17 cellular contexts compared by ENCODE assay signal in the genomic region with DNA sequence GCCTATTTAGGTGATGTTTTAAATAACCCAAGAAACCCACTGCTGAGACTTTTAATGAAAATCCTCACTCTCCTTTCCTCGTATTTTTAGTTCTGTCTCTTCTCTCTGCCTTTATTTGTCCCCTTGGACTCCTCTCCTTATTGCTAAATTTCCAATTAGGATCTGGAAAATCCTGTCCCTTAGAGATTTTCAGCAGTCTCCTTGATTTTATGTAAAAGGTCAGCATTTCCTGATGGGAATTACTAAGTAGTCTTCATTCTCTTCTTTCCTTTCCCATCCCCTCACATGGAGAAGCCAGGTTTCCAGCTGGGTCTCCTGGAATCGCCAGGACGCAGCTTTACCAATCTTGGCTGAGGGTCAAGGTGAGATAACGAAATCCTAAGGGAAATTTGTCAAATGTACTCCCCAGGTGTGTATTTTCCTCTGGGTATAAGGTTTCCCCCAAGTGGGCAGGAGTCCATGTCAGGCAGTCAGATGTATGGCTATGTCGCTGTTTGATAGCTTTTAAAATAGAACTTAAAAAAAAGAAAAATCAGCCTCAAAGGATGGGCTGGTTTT. TPM values are rescaled to one million over a fixed set of nuclear protein-coding genes. Genes with fewer than 3 reads are reported as not detected.
DNase-seq lines count a peak whose midpoint lies in the region; ATAC-seq, FAIRE-seq and TF ChIP-seq lines count a peak whose summit lies in the region.
"Had no signal": no experiment of that assay in that cellular context is flagged by ENCODE, and none has a peak within 500 bp of the region (broad histone marks: within the 10 kb centered on the region; RNA-seq: fewer than 3 reads in every experiment).

No MANE protein-coding gene starts in this region.

- POLR2A ChIA-PET in A673 (lab: Charles Lee; ENCODE audit: low non-redundant PET): interaction anchor here (0.6 kb wide), 1 partner anchor 256 kb away, joined by 11 read pairs; no protein-coding TSS in a partner anchor

- no peak for FAIRE-seq in urothelium cell line (lab: Jason Lieb, UNC)
- FAIRE-seq: H1 had no signal

- intact Hi-C loops in A673 (cut with micrococcal nuclease; ENCODE audit: unreplicated experiment): no loop called here

- no peaks in the 10 kb centered on the region for H4K20me1 ChIP-seq in neural progenitor cell (ENCODE audit: low read depth)

- no peaks in the 10 kb centered on the region for H3K9me3 ChIP-seq in A673 (ENCODE audit: low read depth, low read length, poor library complexity, severe bottlenecking)
- no peaks in the 10 kb centered on the region for H3K9me3 ChIP-seq in endocrine pancreas (ENCODE audit: control insufficient read depth, low read length)
- H3K9me3 ChIP-seq in neural progenitor cell (ENCODE audit: low read depth): no peaks in the 10 kb centered on the region

- peak overlapping the region; percentile 29 for H3K27ac ChIP-seq in A673 (ENCODE audit: low read depth, low read length, poor library complexity, severe bottlenecking)
- peak overlapping the region; percentile 40 for H3K27ac ChIP-seq in neural progenitor cell

- H3K9ac ChIP-seq in endocrine pancreas (ENCODE audit: control insufficient read depth, insufficient read depth, low read length) (no peak overlapping the region), neural progenitor cell (no peak overlapping the region)

- H3K27me3 Mint-ChIP-seq in HFFc6 (ENCODE audit: insufficient read depth) (peaks cover 14% of the 10 kb centered on the region), neural progenitor cell (ENCODE audit: insufficient read depth, low read depth) (peaks cover 21% of the 10 kb centered on the region)

- no TSS peak for BruUV-seq in A673 (replicated peaks; lab: Mats Ljungman, UMichigan)

- no peaks in the 10 kb centered on the region for H3K27me3 ChIP-seq in A673 (replicated peaks; ENCODE audit: insufficient read depth, low read depth, low read length, poor library complexity)
- no peaks in the 10 kb centered on the region for H3K27me3 ChIP-seq in endocrine pancreas (ENCODE audit: control insufficient read depth, insufficient read depth, low read length)
- no peaks in the 10 kb centered on the region for H3K27me3 ChIP-seq in neural progenitor cell

- H3K79me2 ChIP-seq in neural progenitor cell (ENCODE audit: low read depth): no peaks in the 10 kb centered on the region

- peaks cover 25% of the 10 kb centered on the region for H3F3A ChIP-seq in neural progenitor cell (ENCODE audit: low read depth)

- H3K4me1 Mint-ChIP-seq in HFFc6 (ENCODE audit: low read depth) (peaks cover 68% of the 10 kb centered on the region), neural progenitor cell (peaks cover 60% of the 10 kb centered on the region)

- CTCF ChIA-PET in A673 (lab: Charles Lee): interaction anchor here (0.6 kb wide), 2 partner anchors 34 to 996 kb away, joined by 3 to 4 read pairs; no protein-coding TSS in a partner anchor

- peaks cover 50% of the 10 kb centered on the region for H3K36me3 ChIP-seq in A673 (ENCODE audit: insufficient read depth, low read length, poor library complexity, severe bottlenecking)
- no peaks in the 10 kb centered on the region for H3K36me3 ChIP-seq in endocrine pancreas (ENCODE audit: control insufficient read depth, insufficient read depth, low read length)
- H3K36me3 ChIP-seq in neural progenitor cell: no peaks in the 10 kb centered on the region

- peak overlapping the region; percentile 43 for H3K4me2 ChIP-seq in neural progenitor cell

- TF ChIP-seq CTCF in A673 (conservative IDR thresholded peaks at IDR 0.05; ENCODE audit: low read depth, low read length) (no peak), HFFc6 (IDR thresholded peaks at IDR 0.05) (no peak), neural progenitor cell (IDR thresholded peaks at IDR 0.05) (no peak)

- H3K9me3 Mint-ChIP-seq in HFFc6 (no peaks in the 10 kb centered on the region), neural progenitor cell (no peaks in the 10 kb centered on the region)

- no peak overlapping the region for H3K4me3 ChIP-seq in A673 (ENCODE audit: low read depth, low read length, poor library complexity, severe bottlenecking)
- H3K4me3 ChIP-seq in endocrine pancreas (ENCODE audit: control insufficient read depth, insufficient read depth, low read length): peak overlapping the region; percentile 6
- H3K4me3 ChIP-seq in neural progenitor cell: no peak overlapping the region

- no peak for ATAC-seq in GM19023 (IDR thresholded peaks at IDR 0.05; ENCODE audit: unreplicated experiment)
- ATAC-seq: left colon had no signal

- peak overlapping the region; percentile 85 for H3K4me3 Mint-ChIP-seq in HFFc6
- peak overlapping the region; percentile 48 for H3K4me3 Mint-ChIP-seq in neural progenitor cell

- no peak overlapping the region for H2AFZ ChIP-seq in neural progenitor cell (replicated peaks)

- H3K4me1 ChIP-seq in A673 (ENCODE audit: insufficient read depth, low read length, poor library complexity, severe bottlenecking) (peaks cover 16% of the 10 kb centered on the region), endocrine pancreas (ENCODE audit: control insufficient read depth, insufficient read depth, low read length) (no peaks in the 10 kb centered on the region), neural progenitor cell (peaks cover 27% of the 10 kb centered on the region)

- no peak for DNase-seq in A673 (ENCODE audit: low spot score)
- no peak for DNase-seq in HFFc6
- DNase-seq in neural progenitor cell (ENCODE audit: low spot score): no peak
- no peak for DNase-seq in urothelium cell line (ENCODE audit: low spot score)
- no peak for DNase-seq in retina
- DNase-seq in activated gamma-delta T cell treated with Interleukin-2 at 50 U/mL for 16 hours: no peak
- DNase-seq: activated CD4-positive, alpha-beta T cell treated with anti-CD3 and anti-CD28 coated beads for 48 hours; activated T-cell treated with anti-CD3 and anti-CD28 coated beads, Interleukin-2, amount 50 U/mL, for 48 hours; glutamatergic neuron; left colon; NCI-H2227 treated with DMSO at 0.1 percent for 48 hours; stimulated activated CD4-positive, alpha-beta T cell treated with anti-CD3 and anti-CD28 coated beads, Interleukin-2, amount 100 ng/mL, for 24 hours; T-helper 1 cell had no signal

- H3K27ac Mint-ChIP-seq in HFFc6 (peak overlapping the region; percentile 93), neural progenitor cell (peak overlapping the region; percentile 69)

- H3K36me3 Mint-ChIP-seq in HFFc6 (ENCODE audit: low read depth) (peaks cover 51% of the 10 kb centered on the region), neural progenitor cell (peaks cover 16% of the 10 kb centered on the region)

RNA-seq across cellular contexts. Expression of a gene that starts 11.7 kb away (rescaled TPM):
- total RNA-seq in A673 (2021): 19.2 and 21.4 TPM in 2 replicates
- 10 to 100 TPM; 66.3 to 89.0 (median 71.5) TPM for total RNA-seq in HFFc6 (2021; fragmentation: NEBNext Ultra II Directional; extraction: Animal tissue kit (Norgen Biotek cat#: 25700))
- 25.3 and 39.5 TPM in 2 replicates for total RNA-seq in neural progenitor cell (ENCODE audit: low replicate concordance)
- total RNA-seq: OCI-LY7 had no signal
